16 cellular contexts compared by ENCODE assay signal in genomic region chr3:127662051-127662469, GRCh38. TPM values are rescaled to one million over a fixed set of nuclear protein-coding genes. Genes with fewer than 3 reads are reported as not detected.
A peak's percentile ranks its signal among the peaks of the same experiment; 100 is the strongest.
DNase-seq lines count a peak whose midpoint lies in the region; ATAC-seq and TF ChIP-seq lines count a peak whose summit lies in the region.
"Had no signal": no experiment of that assay in that cellular context is flagged by ENCODE, and none has a peak within 500 bp of the region (broad histone marks: within the 10 kb centered on the region; RNA-seq: fewer than 3 reads in every experiment).

No MANE protein-coding gene starts in this region.

- WGBS in heart right ventricle, 2 donors, result 72 to 76% methylated on average over 11 of the region's 11 CpGs

- H3K36me3 ChIP-seq in heart right ventricle (no peaks in the 10 kb centered on the region), upper lobe of right lung (no peaks in the 10 kb centered on the region)

- DNase-seq in heart right ventricle (no peak), Right ventricle myocardium superior (no peak), coronary artery (ENCODE audit: low spot score) (peak; percentile 67), upper lobe of right lung (peak; percentile 57), foreskin melanocyte (no peak), osteocyte (ENCODE audit: extremely low spot score, unreplicated experiment) (no peak)
- DNase-seq: C1 segment of cervical spinal cord; CD4-positive, alpha-beta memory T cell; COR-L47; DMS153; DMS79 treated with DMSO at 0.1 percent for 48 hours; EL; GM23248; H7 had no signal

- H3K4me3 Mint-ChIP-seq in nephron (no peak overlapping the region), osteocyte (ENCODE audit: unreplicated experiment) (no peak overlapping the region)
- H3K4me3 Mint-ChIP-seq: B cell; CD4-positive, alpha-beta memory T cell had no signal

- no peaks in the 10 kb centered on the region for H3K9me3 Mint-ChIP-seq in nephron
- no peaks in the 10 kb centered on the region for H3K9me3 Mint-ChIP-seq in osteocyte (ENCODE audit: unreplicated experiment)
- H3K9me3 Mint-ChIP-seq: CD4-positive, alpha-beta memory T cell had no signal

- H3K9me3 ChIP-seq in heart right ventricle, result no peaks in the 10 kb centered on the region
- no peaks in the 10 kb centered on the region for H3K9me3 ChIP-seq in upper lobe of right lung

- H3K4me1 Mint-ChIP-seq in nephron, result peaks cover 67% of the 10 kb centered on the region
- peaks cover 50% of the 10 kb centered on the region for H3K4me1 Mint-ChIP-seq in osteocyte (ENCODE audit: unreplicated experiment)
- H3K4me1 Mint-ChIP-seq: B cell; CD4-positive, alpha-beta memory T cell had no signal

- H3K27me3 Mint-ChIP-seq in nephron (ENCODE audit: low read depth) (peaks cover under 1% of the 10 kb centered on the region), osteocyte (ENCODE audit: unreplicated experiment) (no peaks in the 10 kb centered on the region)
- H3K27me3 Mint-ChIP-seq: B cell; CD4-positive, alpha-beta memory T cell had no signal

- H3K27ac Mint-ChIP-seq in nephron (peak overlapping the region; percentile 11 to 71 (median 66)), osteocyte (ENCODE audit: unreplicated experiment) (no peak overlapping the region)
- H3K27ac Mint-ChIP-seq: B cell; CD4-positive, alpha-beta memory T cell had no signal

- H3K36me3 Mint-ChIP-seq in nephron (ENCODE audit: low read depth) (peaks cover 33% of the 10 kb centered on the region), osteocyte (ENCODE audit: unreplicated experiment) (no peaks in the 10 kb centered on the region)

- no peak overlapping the region for H3K4me3 ChIP-seq in heart right ventricle
- no peak overlapping the region for H3K4me3 ChIP-seq in coronary artery
- no peak overlapping the region for H3K4me3 ChIP-seq in upper lobe of right lung
- H3K4me3 ChIP-seq: GM23248 had no signal

- H3K4me1 ChIP-seq in heart right ventricle (peaks cover 0 to 25% (median 0%) of the 10 kb centered on the region in 9 donors), upper lobe of right lung (no peaks in the 10 kb centered on the region)

- ATAC-seq in heart right ventricle (peak in 5 of 8 donors; percentile 20 to 62 (median 42)), Right ventricle myocardium superior (ENCODE audit: poor library complexity) (no peak), upper lobe of right lung (no peak)

- TF ChIP-seq CTCF in heart right ventricle (IDR thresholded peaks at IDR 0.05) (no peak), coronary artery (IDR thresholded peaks at IDR 0.05) (no peak), nephron (IDR thresholded peaks at IDR 0.05; ENCODE audit: unreplicated experiment in 3 of 3) (no peak), upper lobe of right lung (IDR thresholded peaks at IDR 0.05) (no peak), osteocyte (IDR thresholded peaks at IDR 0.05) (no peak)

- H3K27me3 ChIP-seq in heart right ventricle (no peaks in the 10 kb centered on the region), upper lobe of right lung (no peaks in the 10 kb centered on the region)

- H3K27ac ChIP-seq in heart right ventricle (peak overlapping the region in 1 of 10 donors; percentile 11), coronary artery (peak overlapping the region in 1 of 2 donors; percentile 56), upper lobe of right lung (no peak overlapping the region)
- H3K27ac ChIP-seq: GM23248 had no signal

- intact Hi-C loops in heart right ventricle (cut with DNase I), result no loop called here
- intact Hi-C loops in Right ventricle myocardium superior (cut with DNase I), result no loop called here
- intact Hi-C loops in upper lobe of right lung (cut with DNase I), result loop anchor here (10.0 kb wide), 1 partner anchor 303 kb away; no protein-coding TSS in a partner anchor

RNA-seq across cellular contexts. Expression of gene ABTB1, which starts 10.7 kb away (rescaled TPM):
- total RNA-seq in heart right ventricle (10 to 100 TPM; 19.6 to 47.9 (median 23.9) TPM), Right ventricle myocardium superior (33.0 TPM), upper lobe of right lung (47.5 TPM), osteocyte (69.8 and 73.4 TPM in 2 replicates)
- polyA plus RNA-seq in heart right ventricle, result 10 to 100 TPM; 36.0 to 56.3 TPM

RNA-seq across cellular contexts. Expression of gene PODXL2, which starts 33.1 kb away (rescaled TPM):
- total RNA-seq in heart right ventricle, result 1 to 10 TPM in 9 of 10 donors, under 1 TPM in 1; 0.42 to 4.0 (median 1.5) TPM
- 1 to 10 TPM in 1 of 2 donors, under 1 TPM in 1; 0.66 to 2.2 TPM for polyA plus RNA-seq in heart right ventricle
- total RNA-seq in Right ventricle myocardium superior, result 0.94 TPM
- 3.7 TPM for total RNA-seq in upper lobe of right lung
- 5.7 and 5.9 TPM in 2 replicates for total RNA-seq in osteocyte

Comparison
In these comparisons a context has a peak if more than half of its experiments do, and no peak if none do; other contexts are left out.
1. ATAC-seq: peak in heart right ventricle (5 of 8); none in Right ventricle myocardium superior (single experiment) and upper lobe of right lung (single experiment).
2. DNase-seq: peak in coronary artery (single experiment) and upper lobe of right lung (single experiment); none in heart right ventricle (0 of 2), Right ventricle myocardium superior (single experiment), foreskin melanocyte (single experiment) and osteocyte (single experiment).